In genomic region chr19:7480975-7481265, GRCh38 we compare ENCODE assay signal across 1 cellular context.
A peak's percentile ranks its signal among the peaks of the same experiment; 100 is the strongest.
TF ChIP-seq lines count a peak whose summit lies in the region.

No MANE protein-coding gene starts in this region.

TF ChIP-seq in K562, 482 proteins besides CTCF, POLR2A, EP300 and RAD21:
- no peak for TF ChIP-seq RHOXF2B (CRISPR knock-in tag; conservative IDR thresholded peaks at IDR 0.05)
- TF ChIP-seq SRF (CRISPR knock-in tag; IDR thresholded peaks at IDR 0.05): no peak
- TF ChIP-seq TAF15 (IDR thresholded peaks at IDR 0.05; ENCODE audit: low read depth, low read length): no peak
- TF ChIP-seq MTA2 (IDR thresholded peaks at IDR 0.05; ENCODE audit: low read depth): no peak
- no peak for TF ChIP-seq NONO (IDR thresholded peaks at IDR 0.05; ENCODE audit: low read depth in 2 of 2, low read length in 1 of 2)
- TF ChIP-seq ZFP36 (IDR thresholded peaks at IDR 0.05; ENCODE audit: low read depth, low read length, partially characterized antibody): no peak
- no peak for TF ChIP-seq ZFP1 (CRISPR knock-in tag; IDR thresholded peaks at IDR 0.05)
- TF ChIP-seq FOXA1 (IDR thresholded peaks at IDR 0.05; ENCODE audit: borderline replicate concordance): no peak
- 0 out of 2 replicates have a peak, but pooled peaks have one; percentile 27 for TF ChIP-seq ZBTB33 (CRISPR knock-in tag; IDR thresholded peaks at IDR 0.05)
- no peak for TF ChIP-seq ARID1B (IDR thresholded peaks at IDR 0.05)
- TF ChIP-seq POLR2AphosphoS2 (IDR thresholded peaks at IDR 0.05; ENCODE audit: low read length): no peak
- no peak for TF ChIP-seq MIER1 (IDR thresholded peaks at IDR 0.05; ENCODE audit: low read depth)
- no peak for TF ChIP-seq ZNF165 (CRISPR knock-in tag; IDR thresholded peaks at IDR 0.05; ENCODE audit: borderline replicate concordance)
- TF ChIP-seq NR2C2 (CRISPR knock-in tag; IDR thresholded peaks at IDR 0.05): no peak
- TF ChIP-seq NR2C2 (tag; IDR thresholded peaks at IDR 0.05): 0 out of 2 replicates have a peak, but pooled peaks have one; percentile 16
- TF ChIP-seq SAP30 (IDR thresholded peaks at IDR 0.05; ENCODE audit: borderline replicate concordance, insufficient read depth, low read depth, low read length, poor library complexity, severe bottlenecking): no peak
TF ChIP-seq in K562: peak in this region for 2.
